Comparison of ENCODE assay signal across 9 cellular contexts in the genomic region with DNA sequence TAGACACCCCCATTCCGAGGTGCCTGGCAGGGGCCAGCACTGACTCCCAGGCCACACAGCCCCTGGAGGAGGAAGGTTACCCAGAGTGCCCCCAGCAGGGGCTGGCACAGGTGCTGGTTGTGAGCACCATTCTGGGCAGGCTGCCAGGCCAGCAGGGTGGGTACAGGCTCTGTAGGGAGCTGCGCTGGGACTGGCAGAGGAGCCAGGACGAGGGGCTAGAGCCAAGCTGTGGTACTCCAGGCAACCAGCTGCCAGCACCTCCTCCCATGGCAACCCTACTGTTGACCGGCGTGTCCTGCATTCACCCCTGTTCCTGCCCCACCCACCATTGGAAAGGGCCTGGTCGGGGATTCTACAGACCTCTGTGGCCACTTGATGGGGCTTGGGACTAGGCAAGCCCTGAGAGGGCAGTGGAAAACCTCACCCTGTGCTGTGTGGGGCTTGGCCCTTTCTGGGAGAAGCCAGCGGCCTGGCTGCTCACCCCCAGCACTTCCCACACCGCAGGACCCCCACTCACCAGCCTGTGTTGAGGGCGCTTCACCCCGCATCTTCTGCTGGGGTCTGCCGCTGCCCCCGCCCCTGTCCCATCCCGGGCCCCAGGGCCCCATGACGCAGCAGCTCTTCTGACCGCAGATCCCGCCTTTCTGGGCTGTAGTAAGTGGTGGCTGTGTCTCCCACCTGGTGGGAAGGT. TPM values are rescaled to one million over a fixed set of nuclear protein-coding genes. Genes with fewer than 3 reads are reported as not detected.
DNase-seq lines count a peak whose midpoint lies in the region; ATAC-seq and TF ChIP-seq lines count a peak whose summit lies in the region.
"Had no signal": no experiment of that assay in that cellular context is flagged by ENCODE, and none has a peak within 500 bp of the region (broad histone marks: within the 10 kb centered on the region; RNA-seq: fewer than 3 reads in every experiment).

No MANE protein-coding gene starts in this region.

- ATAC-seq in naive thymus-derived CD8-positive, alpha-beta T cell: no peak
- ATAC-seq in CD4-positive, alpha-beta T cell (ENCODE audit: poor library complexity): no peak
- ATAC-seq in HG02870 (IDR thresholded peaks at IDR 0.05; ENCODE audit: unreplicated experiment) (no peak), HG02798 (IDR thresholded peaks at IDR 0.05; ENCODE audit: poor library complexity, unreplicated experiment) (no peak), GM21515 (IDR thresholded peaks at IDR 0.05; ENCODE audit: unreplicated experiment) (no peak)

- CTCF ChIA-PET in CD4-positive, alpha-beta T cell (lab: Charles Lee): interaction anchor here (1.2 kb wide), 1 partner anchor 10 kb away, joined by 4 read pairs; no protein-coding TSS in a partner anchor

- H3K4me1 Mint-ChIP-seq in naive thymus-derived CD8-positive, alpha-beta T cell: peaks cover 3 to 18% (median 9%) of the 10 kb centered on the region in 4 donors
- peaks cover 5% of the 10 kb centered on the region for H3K4me1 Mint-ChIP-seq in CD4-positive, alpha-beta T cell (ENCODE audit: low read depth)

- DNase-seq in D341Med (ENCODE audit: low spot score) (peak; percentile 58), NCI-H1417 treated with DMSO at 0.1 percent for 48 hours (lab: John Stamatoyannopoulos, UW) (peak; percentile 51)
- no peak for DNase-seq in naive thymus-derived CD8-positive, alpha-beta T cell
- no peak for DNase-seq in CD4-positive, alpha-beta T cell
- DNase-seq: PC-9 had no signal

- TF ChIP-seq CTCF in CD4-positive, alpha-beta T cell (IDR thresholded peaks at IDR 0.05): no peak

- no peaks in the 10 kb centered on the region for H3K36me3 Mint-ChIP-seq in naive thymus-derived CD8-positive, alpha-beta T cell
- H3K36me3 Mint-ChIP-seq in CD4-positive, alpha-beta T cell (ENCODE audit: low read depth): no peaks in the 10 kb centered on the region

- intact Hi-C loops in CD4-positive, alpha-beta T cell (cut with DNase I, micrococcal nuclease): no loop called here

- peaks cover 0 to 36% (median 26%) of the 10 kb centered on the region in 5 donors for H3K27me3 Mint-ChIP-seq in naive thymus-derived CD8-positive, alpha-beta T cell
- H3K27me3 Mint-ChIP-seq in CD4-positive, alpha-beta T cell: peaks cover 31% of the 10 kb centered on the region

- no peaks in the 10 kb centered on the region for H3K9me3 Mint-ChIP-seq in naive thymus-derived CD8-positive, alpha-beta T cell
- H3K9me3 Mint-ChIP-seq in CD4-positive, alpha-beta T cell: no peaks in the 10 kb centered on the region

- peaks cover 34% of the 10 kb centered on the region for H3K27me3 ChIP-seq in CD4-positive, alpha-beta T cell (ENCODE audit: control insufficient read depth, insufficient read depth, low read length)

- no peak overlapping the region for H3K27ac Mint-ChIP-seq in naive thymus-derived CD8-positive, alpha-beta T cell
- no peak overlapping the region for H3K27ac Mint-ChIP-seq in CD4-positive, alpha-beta T cell

- H3K4me3 Mint-ChIP-seq in naive thymus-derived CD8-positive, alpha-beta T cell: peak overlapping the region in 7 of 10 donors; percentile 22 to 79 (median 58)
- H3K4me3 Mint-ChIP-seq in CD4-positive, alpha-beta T cell: no peak overlapping the region

- H3K27ac ChIP-seq in cingulate gyrus (ENCODE audit: low read depth, low read length): peak overlapping the region; percentile 81
- no peak overlapping the region for H3K27ac ChIP-seq in CD4-positive, alpha-beta T cell (ENCODE audit: low read depth, low read length)
- H3K27ac ChIP-seq: PC-9 had no signal

- POLR2A ChIA-PET in naive thymus-derived CD8-positive, alpha-beta T cell (lab: Charles Lee): interaction anchor here (1.1 kb wide), 1 partner anchor 12 kb away, joined by 3 read pairs; no protein-coding TSS in a partner anchor
- POLR2A ChIA-PET in CD4-positive, alpha-beta T cell (lab: Charles Lee): no interaction called here

- H3K9me3 ChIP-seq in CD4-positive, alpha-beta T cell (ENCODE audit: control insufficient read depth, low read length): no peaks in the 10 kb centered on the region

RNA-seq across cellular contexts. Expression of gene CLDN5, which starts 1.9 kb away (rescaled TPM):
- total RNA-seq in naive thymus-derived CD8-positive, alpha-beta T cell: not detected
- polyA plus RNA-seq in naive thymus-derived CD8-positive, alpha-beta T cell: under 1 TPM in 2 of 3 donors, not detected in 1; 0.11 to 0.22 TPM
- total RNA-seq in CD4-positive, alpha-beta T cell: not detected
- total RNA-seq: PC-9 had no signal

RNA-seq across cellular contexts. Expression of gene CDC45, which starts 42.6 kb away (rescaled TPM):
- 1 to 10 TPM in 1 of 2 experiments, under 1 TPM in 1; 0.69 to 1.8 TPM for total RNA-seq in naive thymus-derived CD8-positive, alpha-beta T cell
- polyA plus RNA-seq in naive thymus-derived CD8-positive, alpha-beta T cell: 1 to 10 TPM in 2 of 3 donors, not detected in 1; 1.2 to 2.7 TPM
- total RNA-seq in CD4-positive, alpha-beta T cell: under 1 TPM; 0.75 to 0.82 TPM

RNA-seq across cellular contexts. Expression of gene UFD1, which starts 43.3 kb away (rescaled TPM):
- total RNA-seq in naive thymus-derived CD8-positive, alpha-beta T cell: 10 to 100 TPM; 50.2 to 59.1 TPM
- 10 to 100 TPM; 73.1 to 80.9 (median 78.0) TPM for polyA plus RNA-seq in naive thymus-derived CD8-positive, alpha-beta T cell
- 10 to 100 TPM; 68.5 to 77.4 TPM for total RNA-seq in CD4-positive, alpha-beta T cell

Comparison
In these comparisons a context has a peak if more than half of its experiments do, and no peak if none do; other contexts are left out.
1. DNase-seq: peak in D341Med (single experiment) and NCI-H1417 treated with DMSO at 0.1 percent for 48 hours (single experiment); none in naive thymus-derived CD8-positive, alpha-beta T cell (0 of 10) and CD4-positive, alpha-beta T cell (0 of 10).